Comparison of ENCODE assay signal across 8 cellular contexts in genomic region chr1:162498442-162498785, GRCh38. TPM values are rescaled to one million over a fixed set of nuclear protein-coding genes. Genes with fewer than 3 reads are reported as not detected.
DNase-seq lines count a peak whose midpoint lies in the region; ATAC-seq and TF ChIP-seq lines count a peak whose summit lies in the region.

No MANE protein-coding gene starts in this region.

- peak overlapping the region; percentile 91 to 97 (median 96) for H3K4me3 Mint-ChIP-seq in CD4-positive, CD25-positive, alpha-beta regulatory T cell
- H3K4me3 Mint-ChIP-seq in activated naive CD8-positive, alpha-beta T cell treated with anti-CD3 and anti-CD28 coated beads, Interleukin-2, amount 10 ng/mL, durations not matched to agents 7 days and 5 days: peak overlapping the region; percentile 94

- H3K9me3 ChIP-seq in CD4-positive, CD25-positive, alpha-beta regulatory T cell (ENCODE audit: control insufficient read depth in 2 of 2, low read length in 2 of 2): no peaks in the 10 kb centered on the region
- H3K9me3 ChIP-seq in thymus (ENCODE audit: control insufficient read depth): no peaks in the 10 kb centered on the region

- no peaks in the 10 kb centered on the region for H3K27me3 ChIP-seq in CD4-positive, CD25-positive, alpha-beta regulatory T cell (ENCODE audit: control insufficient read depth, insufficient read depth, low read length)
- no peaks in the 10 kb centered on the region for H3K27me3 ChIP-seq in kidney epithelial cell (ENCODE audit: control insufficient read depth, insufficient read depth, low read length)
- no peaks in the 10 kb centered on the region for H3K27me3 ChIP-seq in thymus (ENCODE audit: control insufficient read depth, insufficient read depth)

- ATAC-seq in CD4-positive, CD25-positive, alpha-beta regulatory T cell (ENCODE audit: low read depth in 2 of 2): no peak
- ATAC-seq in GM19467 (IDR thresholded peaks at IDR 0.05; ENCODE audit: unreplicated experiment) (peak; percentile 2), HG03575 (IDR thresholded peaks at IDR 0.05; ENCODE audit: extremely low read depth, insufficient number of reproducible peaks, low FRiP score, unreplicated experiment) (peak; percentile 20)
- ATAC-seq in activated naive CD8-positive, alpha-beta T cell treated with anti-CD3 and anti-CD28 coated beads, Interleukin-2, amount 10 ng/mL, durations not matched to agents 7 days and 5 days (ENCODE audit: low read depth): peak; percentile 1

- H3K4me3 ChIP-seq in CD4-positive, CD25-positive, alpha-beta regulatory T cell (ENCODE audit: low read depth, low read length): peak overlapping the region; percentile 90
- H3K4me3 ChIP-seq in kidney epithelial cell (ENCODE audit: low read depth, low read length) (peak overlapping the region; percentile 92), thymus (ENCODE audit: low read length) (peak overlapping the region; percentile 82)

- TF ChIP-seq CTCF in kidney epithelial cell (IDR thresholded peaks at IDR 0.05; ENCODE audit: insufficient read depth, low read length, poor library complexity, severe bottlenecking): no peak

- no peaks in the 10 kb centered on the region for H3K27me3 Mint-ChIP-seq in CD4-positive, CD25-positive, alpha-beta regulatory T cell
- H3K27me3 Mint-ChIP-seq in activated naive CD8-positive, alpha-beta T cell treated with anti-CD3 and anti-CD28 coated beads, Interleukin-2, amount 10 ng/mL, durations not matched to agents 7 days and 5 days: no peaks in the 10 kb centered on the region

- H3K36me3 ChIP-seq in CD4-positive, CD25-positive, alpha-beta regulatory T cell (ENCODE audit: control insufficient read depth, insufficient read depth, low read length): peaks cover 29% of the 10 kb centered on the region
- H3K36me3 ChIP-seq in kidney epithelial cell (ENCODE audit: control insufficient read depth, insufficient read depth, low read length): no peaks in the 10 kb centered on the region
- H3K36me3 ChIP-seq in thymus (ENCODE audit: control insufficient read depth, insufficient read depth): peaks cover 17% of the 10 kb centered on the region

- peak in 1 of 3 donors; percentile 37 for DNase-seq in CD4-positive, CD25-positive, alpha-beta regulatory T cell
- no peak for DNase-seq in activated naive CD8-positive, alpha-beta T cell treated with anti-CD3 and anti-CD28 coated beads, Interleukin-2, amount 10 ng/mL, durations not matched to agents 7 days and 5 days
- no peak for DNase-seq in kidney epithelial cell (ENCODE audit: low read depth)
- no peak for DNase-seq in A172 (ENCODE audit: low spot score)
- DNase-seq in DMS153 treated with DMSO at 0.1 percent for 48 hours (lab: John Stamatoyannopoulos, UW; ENCODE audit: unreplicated experiment): no peak

- H3K4me1 Mint-ChIP-seq in CD4-positive, CD25-positive, alpha-beta regulatory T cell: peaks cover 28 to 53% (median 40%) of the 10 kb centered on the region in 4 donors
- peaks cover 28% of the 10 kb centered on the region for H3K4me1 Mint-ChIP-seq in activated naive CD8-positive, alpha-beta T cell treated with anti-CD3 and anti-CD28 coated beads, Interleukin-2, amount 10 ng/mL, durations not matched to agents 7 days and 5 days

- peak overlapping the region; percentile 90 for H3K27ac ChIP-seq in CD4-positive, CD25-positive, alpha-beta regulatory T cell (ENCODE audit: insufficient read depth, low read length, poor library complexity, severe bottlenecking)
- no peak overlapping the region for H3K27ac ChIP-seq in thymus (ENCODE audit: low read depth)

- peaks cover 28% of the 10 kb centered on the region for H3K4me1 ChIP-seq in CD4-positive, CD25-positive, alpha-beta regulatory T cell (ENCODE audit: control insufficient read depth, insufficient read depth, low read length, poor library complexity, severe bottlenecking)
- peaks cover 9% of the 10 kb centered on the region for H3K4me1 ChIP-seq in thymus (ENCODE audit: control insufficient read depth, insufficient read depth, low read length)

- POLR2A ChIA-PET in activated naive CD8-positive, alpha-beta T cell treated with anti-CD3 and anti-CD28 coated beads, Interleukin-2, amount 10 ng/mL, durations not matched to agents 7 days and 5 days (lab: Charles Lee): no interaction called here

- no peaks in the 10 kb centered on the region for H3K9me3 Mint-ChIP-seq in CD4-positive, CD25-positive, alpha-beta regulatory T cell
- H3K9me3 Mint-ChIP-seq in activated naive CD8-positive, alpha-beta T cell treated with anti-CD3 and anti-CD28 coated beads, Interleukin-2, amount 10 ng/mL, durations not matched to agents 7 days and 5 days: no peaks in the 10 kb centered on the region

- WGBS in thymus: 2% methylated on average over 7 of the region's 7 CpGs

- H3K36me3 Mint-ChIP-seq in CD4-positive, CD25-positive, alpha-beta regulatory T cell: peaks cover 12% of the 10 kb centered on the region
- H3K36me3 Mint-ChIP-seq in activated naive CD8-positive, alpha-beta T cell treated with anti-CD3 and anti-CD28 coated beads, Interleukin-2, amount 10 ng/mL, durations not matched to agents 7 days and 5 days: peaks cover 14% of the 10 kb centered on the region

- peak overlapping the region; percentile 94 to 97 (median 94) for H3K27ac Mint-ChIP-seq in CD4-positive, CD25-positive, alpha-beta regulatory T cell
- H3K27ac Mint-ChIP-seq in activated naive CD8-positive, alpha-beta T cell treated with anti-CD3 and anti-CD28 coated beads, Interleukin-2, amount 10 ng/mL, durations not matched to agents 7 days and 5 days: peak overlapping the region; percentile 92

RNA-seq across cellular contexts. Expression of gene UHMK1, which starts 0.8 kb away (rescaled TPM):
- 56.7 TPM for total RNA-seq in CD4-positive, CD25-positive, alpha-beta regulatory T cell
- 10 to 100 TPM; 55.8 to 60.9 (median 58.1) TPM for polyA plus RNA-seq in CD4-positive, CD25-positive, alpha-beta regulatory T cell
- total RNA-seq in activated naive CD8-positive, alpha-beta T cell treated with anti-CD3 and anti-CD28 coated beads, Interleukin-2, amount 10 ng/mL, durations not matched to agents 7 days and 5 days: 10 to 100 TPM; 60.2 to 62.6 TPM
- total RNA-seq in kidney epithelial cell: 56.5 and 61.2 TPM in 2 replicates
- 26.8 TPM for polyA plus RNA-seq in thymus
- 165 and 191 TPM in 2 replicates for total RNA-seq in A172 (2014; rRNA removed; shearing (Covaris generic))

Comparison
In these comparisons a context has a peak if more than half of its experiments do, and no peak if none do; other contexts are left out.
1. ATAC-seq: peak in GM19467 (single experiment), HG03575 (single experiment) and activated naive CD8-positive, alpha-beta T cell treated with anti-CD3 and anti-CD28 coated beads, Interleukin-2, amount 10 ng/mL, durations not matched to agents 7 days and 5 days (single experiment); none in CD4-positive, CD25-positive, alpha-beta regulatory T cell (0 of 2).
2. Peak in every context shown above with its lines, with median percentiles within 50 percentile points of each other: H3K4me3 ChIP-seq.